8 cellular contexts compared by ENCODE assay signal in genomic region chr16:72093448-72094265, GRCh38. TPM values are rescaled to one million over a fixed set of nuclear protein-coding genes. Genes with fewer than 3 reads are reported as not detected.
DNase-seq lines count a peak whose midpoint lies in the region; ATAC-seq and TF ChIP-seq lines count a peak whose summit lies in the region.

TSS of gene DHX38 (plus strand) at chr16:72093847. CDS start at chr16:72096158, 2,311 bp downstream.
TSS of gene TXNL4B (minus strand) at chr16:72093620. CDS start at chr16:72090749, 2,871 bp downstream.

- H3K9me3 ChIP-seq in Karpas-422 (ENCODE audit: low read length) (no peaks in the 10 kb centered on the region), esophagus squamous epithelium (no peaks in the 10 kb centered on the region)

- TF ChIP-seq POLR2A in esophagus squamous epithelium (IDR thresholded peaks at IDR 0.05) = peak in 3 of 4 donors; percentile 25 to 85 (median 76)

- H3K27me3 ChIP-seq in Karpas-422 (ENCODE audit: low read length) (no peaks in the 10 kb centered on the region), esophagus squamous epithelium (no peaks in the 10 kb centered on the region)

- H3K36me3 ChIP-seq in Karpas-422 (ENCODE audit: insufficient read depth, low read length) (peaks cover 29% of the 10 kb centered on the region; the same call in 1 of the 2 replicates), esophagus squamous epithelium (peaks cover 2 to 55% (median 16%) of the 10 kb centered on the region in 3 donors)

- no peaks in the 10 kb centered on the region for H3K9me2 ChIP-seq in Karpas-422 (replicated peaks; ENCODE audit: insufficient read depth, low read length)

- intact Hi-C loops in esophagus squamous epithelium (cut with DNase I) = no loop called here

- ATAC-seq in GM21825 (IDR thresholded peaks at IDR 0.05; ENCODE audit: unreplicated experiment) = peak; percentile 98

- H2AFZ ChIP-seq in Karpas-422 (ENCODE audit: low read length) = peak within 1 kb of the TSS; percentile 96

- peak within 1 kb of the TSS; percentile 100 for H3K4me3 ChIP-seq in Karpas-422 (ENCODE audit: low read length)
- peak within 1 kb of the TSS; percentile 76 to 94 (median 87) for H3K4me3 ChIP-seq in esophagus squamous epithelium

- peak within 1 kb of the TSS; percentile 83 for H3K4me2 ChIP-seq in Karpas-422 (ENCODE audit: low read depth, low read length, poor library complexity, severe bottlenecking)

- WGBS in esophagus squamous epithelium, 2 donors = 0% methylated on average over 18 to 19 of the region's 43 CpGs

- peaks cover 34% of the 10 kb centered on the region for H3K4me1 ChIP-seq in Karpas-422 (ENCODE audit: low read length)
- H3K4me1 ChIP-seq in esophagus squamous epithelium = peaks cover 21 to 46% (median 22%) of the 10 kb centered on the region in 3 donors

- H3K9ac ChIP-seq in Karpas-422 (ENCODE audit: low read length) = peak within 1 kb of the TSS; percentile 98

- H3K27ac ChIP-seq in Karpas-422 (ENCODE audit: low read length) (peak within 1 kb of the TSS; percentile 69), esophagus squamous epithelium (peak within 1 kb of the TSS; percentile 89 to 96 (median 94))

- DNase-seq in DMS79 treated with DMSO at 0.1 percent for 48 hours (lab: John Stamatoyannopoulos, UW) (peak; percentile 88), Karpas-422 (peak; percentile 99), RKO (ENCODE audit: low spot score) (peak; percentile 99), activated T-helper 1 cell treated with Interleukin-2 at 50 U/mL for 16 hours (ENCODE audit: low read depth) (peak; percentile 83), esophagus squamous epithelium (lab: John Stamatoyannopoulos, UW) (peak; percentile 85), myocyte (ENCODE audit: low read depth) (peak; percentile 100)
- peak; percentile 77 to 89 for DNase-seq in stimulated activated CD8-positive, alpha-beta memory T cell treated with anti-CD3 and anti-CD28 coated beads, Interleukin-7, amount 100 ng/mL, for 48 hours (ENCODE audit: extremely low read depth in 1 of 2, low read depth in 1 of 2)

- peaks cover 69% of the 10 kb centered on the region for H3K79me2 ChIP-seq in Karpas-422 (ENCODE audit: low read length)

- 0 out of 2 replicates have a peak, but pooled peaks cover 4% of the 10 kb centered on the region for H4K20me1 ChIP-seq in Karpas-422 (ENCODE audit: insufficient read depth, low read depth, low read length)

- TF ChIP-seq CTCF in esophagus squamous epithelium (IDR thresholded peaks at IDR 0.05) = peak in 2 of 6 experiments; percentile 4 to 18

RNA-seq across cellular contexts. Expression of gene DHX38, which starts in this region (rescaled TPM):
- 32.3 and 57.4 TPM in 2 replicates for total RNA-seq in Karpas-422 (2014; rRNA removed; shearing (Covaris generic); ENCODE audit: low replicate concordance)
- 10 to 100 TPM; 27.6 to 54.4 (median 43.4) TPM for total RNA-seq in esophagus squamous epithelium
- total RNA-seq in myocyte = 30.5 and 40.5 TPM in 2 replicates
- 40.8 TPM for polyA plus RNA-seq in myocyte (2012)

RNA-seq across cellular contexts. Expression of gene TXNL4B, which starts in this region (rescaled TPM):
- total RNA-seq in Karpas-422 (2014; rRNA removed; shearing (Covaris generic); ENCODE audit: low replicate concordance) = 11.7 and 15.2 TPM in 2 replicates
- 10 to 100 TPM in 1 of 4 donors, 1 to 10 TPM in 3; 5.0 to 11.0 (median 8.5) TPM for total RNA-seq in esophagus squamous epithelium
- 5.6 and 5.8 TPM in 2 replicates for total RNA-seq in myocyte
- polyA plus RNA-seq in myocyte (2012) = 6.4 TPM

Comparison
In these comparisons a context has a peak if more than half of its experiments do, and no peak if none do; other contexts are left out.
1. Peak in every context shown above with its lines: DNase-seq, ATAC-seq, H3K4me3 ChIP-seq and H3K27ac ChIP-seq.